Comparison of ENCODE assay signal across 1 cellular context in the genomic region with DNA sequence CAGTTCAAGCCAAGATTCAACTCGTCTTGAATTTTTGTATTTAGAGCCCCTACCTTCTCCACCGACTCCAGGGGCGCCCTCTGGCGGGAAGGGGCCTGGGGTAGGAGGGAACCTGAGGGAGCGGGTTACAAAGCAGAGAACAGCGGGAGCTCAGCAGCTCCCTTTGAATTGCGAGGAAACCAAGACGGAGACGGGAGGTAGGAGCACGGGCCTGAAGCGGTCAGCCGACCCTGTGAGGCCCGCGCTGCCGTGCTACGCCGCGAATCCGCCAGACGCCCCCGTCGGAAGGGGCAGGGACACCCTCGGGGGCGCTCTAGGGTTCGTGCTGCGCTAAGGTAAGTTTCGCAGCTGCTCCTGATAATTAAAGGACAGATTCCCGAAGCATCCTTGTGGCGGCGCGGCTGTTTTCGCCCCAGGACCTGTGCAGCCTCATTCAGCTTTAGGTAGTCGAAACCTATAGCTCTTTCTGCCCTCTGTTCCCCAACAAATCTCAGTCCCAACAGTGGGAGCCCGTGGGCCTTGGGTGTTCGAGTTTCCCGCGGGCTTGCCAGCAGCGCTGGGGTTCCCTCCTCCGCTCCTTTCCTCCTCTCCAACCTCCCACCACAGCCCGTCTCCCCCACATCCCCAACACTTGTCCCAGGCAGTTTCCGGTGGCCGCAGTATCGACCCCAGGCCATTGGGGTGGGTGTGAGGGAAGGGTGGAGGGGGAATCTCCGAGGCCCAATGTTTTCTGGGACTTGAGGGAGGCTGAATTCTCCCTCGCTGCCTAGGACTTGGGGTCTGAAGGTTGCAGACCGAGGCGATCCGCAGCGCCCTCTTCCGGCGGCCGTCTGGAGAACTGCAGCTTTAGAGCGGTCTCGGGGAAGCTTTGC.
A peak's percentile ranks its signal among the peaks of the same experiment; 100 is the strongest.
TF ChIP-seq lines count a peak whose summit lies in the region.

No MANE protein-coding gene starts in this region.

TF ChIP-seq in HEK293, 187 proteins besides CTCF, POLR2A, EP300 and RAD21 (continued from another document):
- TF ChIP-seq, protein P1, sequence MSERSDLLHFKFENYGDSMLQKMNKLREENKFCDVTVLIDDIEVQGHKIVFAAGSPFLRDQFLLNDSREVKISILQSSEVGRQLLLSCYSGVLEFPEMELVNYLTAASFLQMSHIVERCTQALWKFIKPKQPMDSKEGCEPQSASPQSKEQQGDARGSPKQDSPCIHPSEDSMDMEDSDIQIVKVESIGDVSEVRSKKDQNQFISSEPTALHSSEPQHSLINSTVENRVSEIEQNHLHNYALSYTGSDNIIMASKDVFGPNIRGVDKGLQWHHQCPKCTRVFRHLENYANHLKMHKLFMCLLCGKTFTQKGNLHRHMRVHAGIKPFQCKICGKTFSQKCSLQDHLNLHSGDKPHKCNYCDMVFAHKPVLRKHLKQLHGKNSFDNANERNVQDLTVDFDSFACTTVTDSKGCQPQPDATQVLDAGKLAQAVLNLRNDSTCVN (tag by site-specific recombination; optimal IDR thresholded peaks at IDR 0.05), result peak; percentile 31
- TF ChIP-seq ZNF132 (tag by site-specific recombination; IDR thresholded peaks at IDR 0.05; ENCODE audit: borderline replicate concordance), result no peak
- peak; percentile 33; the same call in 1 of the 2 replicates for TF ChIP-seq ZNF335 (tag by site-specific recombination; conservative IDR thresholded peaks at IDR 0.05)
- peak; percentile 27; the same call in 1 of the 2 replicates for TF ChIP-seq EGR2 (tag by site-specific recombination; IDR thresholded peaks at IDR 0.05; ENCODE audit: low read depth)
- TF ChIP-seq ZNF2 (tag by site-specific recombination; IDR thresholded peaks at IDR 0.05), result peak; percentile 94
- no peak for TF ChIP-seq ZNF292 (tag by site-specific recombination; IDR thresholded peaks at IDR 0.05; ENCODE audit: borderline replicate concordance, low read depth)
- TF ChIP-seq ZNF654 (tag by site-specific recombination; IDR thresholded peaks at IDR 0.05; ENCODE audit: low read depth), result peak; percentile 30
- TF ChIP-seq, protein P2, sequence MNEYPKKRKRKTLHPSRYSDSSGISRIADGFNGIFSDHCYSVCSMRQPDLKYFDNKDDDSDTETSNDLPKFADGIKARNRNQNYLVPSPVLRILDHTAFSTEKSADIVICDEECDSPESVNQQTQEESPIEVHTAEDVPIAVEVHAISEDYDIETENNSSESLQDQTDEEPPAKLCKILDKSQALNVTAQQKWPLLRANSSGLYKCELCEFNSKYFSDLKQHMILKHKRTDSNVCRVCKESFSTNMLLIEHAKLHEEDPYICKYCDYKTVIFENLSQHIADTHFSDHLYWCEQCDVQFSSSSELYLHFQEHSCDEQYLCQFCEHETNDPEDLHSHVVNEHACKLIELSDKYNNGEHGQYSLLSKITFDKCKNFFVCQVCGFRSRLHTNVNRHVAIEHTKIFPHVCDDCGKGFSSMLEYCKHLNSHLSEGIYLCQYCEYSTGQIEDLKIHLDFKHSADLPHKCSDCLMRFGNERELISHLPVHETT (tag by site-specific recombination; IDR thresholded peaks at IDR 0.05), result no peak
- no peak for TF ChIP-seq WT1 (tag by site-specific recombination; IDR thresholded peaks at IDR 0.05)
- peak; percentile 95 for TF ChIP-seq ZNF623 (tag by site-specific recombination; IDR thresholded peaks at IDR 0.05)
TF ChIP-seq in HEK293: peak in this region for 12.
